15 cellular contexts compared by ENCODE assay signal in genomic region chr5:77806213-77806843, GRCh38. TPM values are rescaled to one million over a fixed set of nuclear protein-coding genes. Genes with fewer than 3 reads are reported as not detected.
DNase-seq lines count a peak whose midpoint lies in the region; ATAC-seq lines count a peak whose summit lies in the region.
"Had no signal": no experiment of that assay in that cellular context is flagged by ENCODE, and none has a peak within 500 bp of the region (broad histone marks: within the 10 kb centered on the region; RNA-seq: fewer than 3 reads in every experiment).

No MANE protein-coding gene starts in this region.

- H3K27me3 Mint-ChIP-seq in activated CD4-positive, alpha-beta T cell treated with anti-CD3 and anti-CD28 coated beads, Interleukin-2, amount 10 ng/mL, durations not matched to agents 7 days and 5 days = peaks cover 7% of the 10 kb centered on the region
- H3K27me3 Mint-ChIP-seq in activated naive CD8-positive, alpha-beta T cell treated with anti-CD3 and anti-CD28 coated beads for 36 hours = no peaks in the 10 kb centered on the region
- peaks cover 0 to 7% of the 10 kb centered on the region in 2 donors for H3K27me3 Mint-ChIP-seq in natural killer cell treated with Interleukin-12 subunit alpha and Interleukin-12 subunit beta and Interleukin-15 and Interleukin-18, amount 100 ng/mL, for 72 hours

- H3K9me3 Mint-ChIP-seq in activated CD4-positive, alpha-beta T cell treated with anti-CD3 and anti-CD28 coated beads, Interleukin-2, amount 10 ng/mL, durations not matched to agents 7 days and 5 days = peaks cover 25% of the 10 kb centered on the region
- peaks cover 20% of the 10 kb centered on the region for H3K9me3 Mint-ChIP-seq in activated naive CD8-positive, alpha-beta T cell treated with anti-CD3 and anti-CD28 coated beads for 36 hours
- H3K9me3 Mint-ChIP-seq in natural killer cell treated with Interleukin-12 subunit alpha and Interleukin-12 subunit beta and Interleukin-15 and Interleukin-18, amount 100 ng/mL, for 72 hours = peaks cover 4% of the 10 kb centered on the region

- H3K36me3 Mint-ChIP-seq in activated CD4-positive, alpha-beta T cell treated with anti-CD3 and anti-CD28 coated beads, Interleukin-2, amount 10 ng/mL, durations not matched to agents 7 days and 5 days (ENCODE audit: low read depth) = no peaks in the 10 kb centered on the region
- no peaks in the 10 kb centered on the region for H3K36me3 Mint-ChIP-seq in activated naive CD8-positive, alpha-beta T cell treated with anti-CD3 and anti-CD28 coated beads for 36 hours
- H3K36me3 Mint-ChIP-seq in natural killer cell treated with Interleukin-12 subunit alpha and Interleukin-12 subunit beta and Interleukin-15 and Interleukin-18, amount 100 ng/mL, for 72 hours = peaks cover 18% of the 10 kb centered on the region

- intact Hi-C loops in left ventricle myocardium superior (cut with micrococcal nuclease) = no loop called here

- DNase-seq in activated CD4-positive, alpha-beta T cell treated with anti-CD3 and anti-CD28 coated beads, Interleukin-2, amount 10 ng/mL, durations not matched to agents 7 days and 5 days = no peak
- DNase-seq in activated CD4-positive, alpha-beta T cell treated with anti-CD3 and anti-CD28 coated beads for 48 hours = no peak
- DNase-seq in M059J (ENCODE audit: low read depth) (peak; percentile 3), D341Med (ENCODE audit: low spot score) (no peak), left ventricle myocardium superior (no peak)
- DNase-seq in activated naive CD8-positive, alpha-beta T cell treated with anti-CD3 and anti-CD28 coated beads for 36 hours = no peak
- no peak for DNase-seq in natural killer cell treated with Interleukin-12 subunit alpha and Interleukin-12 subunit beta and Interleukin-15 and Interleukin-18, amount 100 ng/mL, for 72 hours (ENCODE audit: low spot score)
- DNase-seq: activated CD4-positive, alpha-beta T cell treated with anti-CD3 and anti-CD28 coated beads for 4 hours; amygdala; effector CD8-positive, alpha-beta T cell; H9; Kasumi-1; retina; thyroid gland had no signal

- ATAC-seq in natural killer cell treated with Interleukin-12 subunit alpha and Interleukin-12 subunit beta and Interleukin-15 and Interleukin-18, amount 100 ng/mL, for 72 hours = no peak
- ATAC-seq in HG02938 (IDR thresholded peaks at IDR 0.05; ENCODE audit: unreplicated experiment) (no peak), left ventricle myocardium superior (no peak)

- POLR2A ChIA-PET in activated CD4-positive, alpha-beta T cell treated with anti-CD3 and anti-CD28 coated beads, Interleukin-2, amount 10 ng/mL, durations not matched to agents 7 days and 5 days (lab: Charles Lee) = no interaction called here

- peaks cover 10% of the 10 kb centered on the region for H3K4me1 Mint-ChIP-seq in activated CD4-positive, alpha-beta T cell treated with anti-CD3 and anti-CD28 coated beads, Interleukin-2, amount 10 ng/mL, durations not matched to agents 7 days and 5 days
- H3K4me1 Mint-ChIP-seq in activated naive CD8-positive, alpha-beta T cell treated with anti-CD3 and anti-CD28 coated beads for 36 hours = peaks cover 10% of the 10 kb centered on the region
- peaks cover 5 to 8% of the 10 kb centered on the region in 2 donors for H3K4me1 Mint-ChIP-seq in natural killer cell treated with Interleukin-12 subunit alpha and Interleukin-12 subunit beta and Interleukin-15 and Interleukin-18, amount 100 ng/mL, for 72 hours (ENCODE audit: low read depth in 2 of 2)
- H3K4me1 Mint-ChIP-seq: H9 had no signal

- H3K27ac Mint-ChIP-seq in activated CD4-positive, alpha-beta T cell treated with anti-CD3 and anti-CD28 coated beads, Interleukin-2, amount 10 ng/mL, durations not matched to agents 7 days and 5 days = peak overlapping the region; percentile 76
- peak overlapping the region; percentile 7 for H3K27ac Mint-ChIP-seq in activated naive CD8-positive, alpha-beta T cell treated with anti-CD3 and anti-CD28 coated beads for 36 hours
- peak overlapping the region in 1 of 2 donors; percentile 7 for H3K27ac Mint-ChIP-seq in natural killer cell treated with Interleukin-12 subunit alpha and Interleukin-12 subunit beta and Interleukin-15 and Interleukin-18, amount 100 ng/mL, for 72 hours
- H3K27ac Mint-ChIP-seq: H9 had no signal

- peak overlapping the region; percentile 21 for H3K4me3 Mint-ChIP-seq in activated CD4-positive, alpha-beta T cell treated with anti-CD3 and anti-CD28 coated beads, Interleukin-2, amount 10 ng/mL, durations not matched to agents 7 days and 5 days
- peak overlapping the region; percentile 46 for H3K4me3 Mint-ChIP-seq in activated naive CD8-positive, alpha-beta T cell treated with anti-CD3 and anti-CD28 coated beads for 36 hours
- peak overlapping the region; percentile 29 for H3K4me3 Mint-ChIP-seq in natural killer cell treated with Interleukin-12 subunit alpha and Interleukin-12 subunit beta and Interleukin-15 and Interleukin-18, amount 100 ng/mL, for 72 hours
- H3K4me3 Mint-ChIP-seq: H9 had no signal

- CTCF ChIA-PET in activated CD4-positive, alpha-beta T cell treated with anti-CD3 and anti-CD28 coated beads, Interleukin-2, amount 10 ng/mL, durations not matched to agents 7 days and 5 days (lab: Charles Lee) = no interaction called here

RNA-seq across cellular contexts. Expression of gene TBCA, which starts 30.2 kb away (rescaled TPM):
- 100 to 1,000 TPM; 163 to 167 TPM for total RNA-seq in activated CD4-positive, alpha-beta T cell treated with anti-CD3 and anti-CD28 coated beads, Interleukin-2, amount 10 ng/mL, durations not matched to agents 7 days and 5 days
- total RNA-seq in M059J (2014; rRNA removed; shearing (Covaris generic)) = 181 and 211 TPM in 2 replicates
- 100 to 1,000 TPM; 220 to 233 TPM for total RNA-seq in activated naive CD8-positive, alpha-beta T cell treated with anti-CD3 and anti-CD28 coated beads for 36 hours
- total RNA-seq in natural killer cell treated with Interleukin-12 subunit alpha and Interleukin-12 subunit beta and Interleukin-15 and Interleukin-18, amount 100 ng/mL, for 72 hours = 100 to 1,000 TPM in 1 of 2 donors, 10 to 100 TPM in 1; 90.3 to 113 TPM
- 119 TPM for total RNA-seq in left ventricle myocardium superior
